ENCODE assay signal across 8 cellular contexts in the genomic region with DNA sequence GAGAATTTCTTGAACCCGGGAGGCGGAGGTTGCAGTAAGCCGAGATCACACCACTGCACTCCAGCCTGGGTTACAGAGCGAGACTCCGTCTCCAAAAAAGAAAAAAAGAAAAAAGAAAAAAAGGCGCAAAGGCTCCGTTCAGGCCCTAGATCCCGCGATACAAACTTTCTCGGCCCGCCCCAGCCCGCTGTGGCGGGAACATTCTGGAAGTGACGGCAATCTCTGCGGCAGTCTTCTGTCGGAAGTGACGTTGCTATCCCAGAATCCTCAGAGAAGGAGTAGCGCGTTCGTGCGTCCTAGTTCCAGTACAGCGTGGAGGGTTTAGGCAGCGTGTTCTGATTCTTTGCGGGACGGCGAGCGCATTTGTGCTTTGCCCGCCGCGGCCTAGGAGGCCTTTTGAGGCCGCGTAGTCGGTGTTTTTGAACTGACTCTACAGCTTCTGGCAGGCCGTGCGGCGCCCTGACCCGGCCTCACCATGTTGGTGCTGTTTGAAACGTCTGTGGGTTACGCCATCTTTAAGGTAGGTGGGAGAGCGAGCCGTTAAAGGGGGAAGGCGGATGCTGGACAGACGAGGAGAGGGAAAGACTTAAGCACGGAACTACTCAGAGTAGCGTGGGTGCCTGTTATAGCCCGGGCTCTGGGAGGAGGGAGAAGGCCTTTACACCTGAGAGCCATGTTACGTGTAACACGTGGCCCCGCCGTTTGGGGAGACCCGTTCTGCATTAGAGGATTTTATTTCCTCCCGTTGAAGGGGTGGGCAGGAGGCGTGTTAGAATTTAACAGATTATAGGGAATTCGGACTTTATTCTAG. TPM values are rescaled to one million over a fixed set of nuclear protein-coding genes. Genes with fewer than 3 reads are reported as not detected.
DNase-seq lines count a peak whose midpoint lies in the region; ATAC-seq lines count a peak whose summit lies in the region.

NOP58 (plus strand) TSS at position 297 of the 811 bp plus-strand sequence; CDS start at position 476, 179 bp downstream.

- POLR2A ChIA-PET in CD8-positive, alpha-beta memory T cell (lab: Charles Lee) = interaction anchor here (0.6 to 0.9 kb wide), 5 partner anchors 28 to 646 kb away, joined by 3 to 5 read pairs (median 4); partner anchors contain the start of gene CARF

- no peaks in the 10 kb centered on the region for H3K36me3 ChIP-seq in CD8-positive, alpha-beta memory T cell (ENCODE audit: insufficient read depth, low read length)
- H3K36me3 ChIP-seq in effector memory CD4-positive, alpha-beta T cell (ENCODE audit: control insufficient read depth, insufficient read depth, low read length) = no peaks in the 10 kb centered on the region

- peaks cover 22 to 29% (median 22%) of the 10 kb centered on the region in 3 donors for H3K4me1 Mint-ChIP-seq in CD8-positive, alpha-beta memory T cell

- peaks cover 0 to 7% (median 0%) of the 10 kb centered on the region in 3 donors for H3K36me3 Mint-ChIP-seq in CD8-positive, alpha-beta memory T cell

- H3K4me1 ChIP-seq in CD8-positive, alpha-beta memory T cell (ENCODE audit: insufficient read depth, low read length) = peaks cover 26% of the 10 kb centered on the region
- peaks cover 7% of the 10 kb centered on the region for H3K4me1 ChIP-seq in effector memory CD4-positive, alpha-beta T cell (ENCODE audit: control insufficient read depth, insufficient read depth, low read length, poor library complexity, severe bottlenecking)

- peak within 1 kb of the TSS in 6 of 7 donors; percentile 49 to 77 (median 72) for H3K4me3 Mint-ChIP-seq in CD8-positive, alpha-beta memory T cell

- no peaks in the 10 kb centered on the region for H3K27me3 ChIP-seq in CD8-positive, alpha-beta memory T cell (ENCODE audit: insufficient read depth, low read length, poor library complexity, severe bottlenecking)
- H3K27me3 ChIP-seq in effector memory CD4-positive, alpha-beta T cell (replicated peaks; ENCODE audit: control insufficient read depth, insufficient read depth, low read length, poor library complexity, severe bottlenecking) = no peaks in the 10 kb centered on the region

- DNase-seq in CD8-positive, alpha-beta memory T cell = peak; percentile 82 to 94 (median 92)
- DNase-seq in HS-5 (ENCODE audit: low read depth) = peak; percentile 92
- peak; percentile 84 for DNase-seq in NK-92 treated with Interleukin-12 subunit alpha and Interleukin-12 subunit beta, amount 100 ng/mL, for 24 hours (lab: John Stamatoyannopoulos, UW)
- DNase-seq in activated CD8-positive, alpha-beta memory T cell treated with anti-CD3 and anti-CD28 coated beads for 24 hours = peak; percentile 90
- DNase-seq in effector memory CD4-positive, alpha-beta T cell = peak; percentile 82 to 88 (median 86)
- peak; percentile 96 for DNase-seq in lung microvascular endothelial cell (ENCODE audit: low read depth in 2 of 2)
- peak; percentile 80 to 85 (median 82) for DNase-seq in stimulated activated CD4-positive, alpha-beta T cell treated with anti-CD3 and anti-CD28 coated beads, TNF-alpha, amount 100 ng/mL, for 48 hours (ENCODE audit: low read depth in 3 of 3)

- H3K27ac Mint-ChIP-seq in CD8-positive, alpha-beta memory T cell = peak within 1 kb of the TSS in 4 of 8 donors; percentile 24 to 83 (median 76)

- no peaks in the 10 kb centered on the region for H3K9me3 Mint-ChIP-seq in CD8-positive, alpha-beta memory T cell

- peak within 1 kb of the TSS; percentile 99 for H3K27ac ChIP-seq in CD8-positive, alpha-beta memory T cell (ENCODE audit: low read depth, low read length)
- peak within 1 kb of the TSS; percentile 97 for H3K27ac ChIP-seq in effector memory CD4-positive, alpha-beta T cell (ENCODE audit: insufficient read depth, low read length, poor library complexity, severe bottlenecking)

- H3K9me3 ChIP-seq in CD8-positive, alpha-beta memory T cell (ENCODE audit: low read length) = no peaks in the 10 kb centered on the region
- H3K9me3 ChIP-seq in effector memory CD4-positive, alpha-beta T cell (ENCODE audit: control insufficient read depth, low read length) = no peaks in the 10 kb centered on the region

- peak; percentile 89 for ATAC-seq in GM19468 (IDR thresholded peaks at IDR 0.05; ENCODE audit: extremely low read depth, unreplicated experiment)

- peak within 1 kb of the TSS; percentile 99 for H3K4me3 ChIP-seq in CD8-positive, alpha-beta memory T cell (ENCODE audit: low read length)
- peak within 1 kb of the TSS; percentile 86 for H3K4me3 ChIP-seq in effector memory CD4-positive, alpha-beta T cell (ENCODE audit: insufficient read depth, low read depth, low read length, poor library complexity, severe bottlenecking)

- H3K27me3 Mint-ChIP-seq in CD8-positive, alpha-beta memory T cell = peaks cover 0 to under 1% of the 10 kb centered on the region in 2 donors

- CTCF ChIA-PET in CD8-positive, alpha-beta memory T cell (lab: Charles Lee) = interaction anchor here (1.4 kb wide), 1 partner anchor 116 kb away, joined by 3 read pairs; no protein-coding TSS in a partner anchor

RNA-seq across cellular contexts. Expression of gene NOP58, which starts in this region (rescaled TPM):
- total RNA-seq in CD8-positive, alpha-beta memory T cell = 100 to 1,000 TPM; 216 to 221 TPM
- 94.3 TPM for polyA plus RNA-seq in CD8-positive, alpha-beta memory T cell
- total RNA-seq in lung microvascular endothelial cell = 26.4 and 28.3 TPM in 2 replicates

Comparison
In these comparisons a context has a peak if more than half of its experiments do, and no peak if none do; other contexts are left out.
1. Peak in every context shown above with its lines: DNase-seq, ATAC-seq, H3K4me3 ChIP-seq and H3K27ac ChIP-seq.